29 cellular contexts compared by ENCODE assay signal in genomic region chr2:114786901-114787300, GRCh38.
"Had no signal": no experiment of that assay in that cellular context is flagged by ENCODE, and none has a peak within 500 bp of the region (broad histone marks: within the 10 kb centered on the region; RNA-seq: fewer than 3 reads in every experiment).

No MANE protein-coding gene starts in this region.

- DNase-seq: colonic mucosa; cortex of kidney; dermis blood vessel endothelial cell; dorsolateral prefrontal cortex; effector CD4-positive, alpha-beta T cell; effector CD8-positive, alpha-beta T cell; effector memory CD4-positive, alpha-beta T cell; effector memory CD8-positive, alpha-beta T cell; endodermal cell; erythroblast; esophagus squamous epithelium; foreskin fibroblast; foreskin keratinocyte; foreskin melanocyte; gastrocnemius medialis; glutamatergic neuron; head of caudate nucleus; heart left ventricle; heart right ventricle had no signal

- H2AFZ ChIP-seq: hepatocyte had no signal

- H3K36me3 ChIP-seq: colonic mucosa, esophagus muscularis mucosa, esophagus squamous epithelium, gastrocnemius medialis, gastroesophageal sphincter, heart left ventricle, heart right ventricle had no signal

- ATAC-seq: effector memory CD8-positive, alpha-beta T cell; esophagus mucosa; foreskin keratinocyte; gastrocnemius medialis; gastroesophageal sphincter; heart left ventricle had no signal

- H3K79me2 ChIP-seq: hepatocyte had no signal

- H3K4me3 ChIP-seq: colonic mucosa, coronary artery, dorsolateral prefrontal cortex, esophagus muscularis mucosa, esophagus squamous epithelium, gastrocnemius medialis, gastroesophageal sphincter, heart left ventricle, heart right ventricle, hepatocyte had no signal

- H3K9me3 ChIP-seq: colonic mucosa, esophagus muscularis mucosa, esophagus squamous epithelium, gastrocnemius medialis, gastroesophageal sphincter, heart left ventricle, heart right ventricle had no signal

- H3K27me3 ChIP-seq: colonic mucosa, dorsolateral prefrontal cortex, esophagus squamous epithelium, foreskin keratinocyte, gastrocnemius medialis, gastroesophageal sphincter, heart left ventricle, heart right ventricle, hepatocyte had no signal

- H3K4me1 ChIP-seq: colonic mucosa, esophagus muscularis mucosa, esophagus squamous epithelium, foreskin keratinocyte, gastrocnemius medialis, gastroesophageal sphincter, heart left ventricle, heart right ventricle had no signal

- H3K27ac ChIP-seq: colonic mucosa, coronary artery, dorsolateral prefrontal cortex, epithelial cell of prostate, esophagus muscularis mucosa, esophagus squamous epithelium, foreskin keratinocyte, gastrocnemius medialis, gastroesophageal sphincter, heart left ventricle, heart right ventricle, hepatocyte had no signal

- H3K27ac Mint-ChIP-seq: dendritic cell treated with granulocyte-macrophage colony-stimulating factor and Interleukin-4, amounts not matched to agents 40 ng/mL and 50 ng/mL, for 4 days; effector memory CD8-positive, alpha-beta T cell; endodermal cell had no signal

- H3K9me3 Mint-ChIP-seq: dendritic cell treated with granulocyte-macrophage colony-stimulating factor and Interleukin-4, amounts not matched to agents 40 ng/mL and 50 ng/mL, for 4 days; endodermal cell had no signal

- H3K4me3 Mint-ChIP-seq: dendritic cell treated with granulocyte-macrophage colony-stimulating factor and Interleukin-4, amounts not matched to agents 40 ng/mL and 50 ng/mL, for 4 days; effector memory CD8-positive, alpha-beta T cell; endodermal cell had no signal

- FAIRE-seq: endometrium, endothelial cell of umbilical vein, frontal cortex had no signal

- H3K4me2 ChIP-seq: hepatocyte had no signal

- H3K27me3 Mint-ChIP-seq: dendritic cell treated with granulocyte-macrophage colony-stimulating factor and Interleukin-4, amounts not matched to agents 40 ng/mL and 50 ng/mL, for 4 days; effector memory CD8-positive, alpha-beta T cell had no signal
